1 cellular context compared by ENCODE assay signal in genomic region chr14:99593971-99594841, GRCh38.
TF ChIP-seq lines count a peak whose summit lies in the region.

No MANE protein-coding gene starts in this region.

TF ChIP-seq in HEK293, 187 proteins besides CTCF, POLR2A, EP300 and RAD21 (continued from another document):
- no peak for TF ChIP-seq KLF7 (tag by site-specific recombination; IDR thresholded peaks at IDR 0.05; ENCODE audit: borderline replicate concordance)
- TF ChIP-seq ZNF610 (tag by site-specific recombination; IDR thresholded peaks at IDR 0.05; ENCODE audit: borderline replicate concordance) = no peak
- TF ChIP-seq GLIS2 (tag by site-specific recombination; IDR thresholded peaks at IDR 0.05) = peak; percentile 27; the same call in 1 of the 2 replicates
- TF ChIP-seq ZNF426 (tag by site-specific recombination; IDR thresholded peaks at IDR 0.05) = no peak
- TF ChIP-seq ZNF501 (tag by site-specific recombination; IDR thresholded peaks at IDR 0.05) = no peak
- TF ChIP-seq ZBTB8A (tag by site-specific recombination; IDR thresholded peaks at IDR 0.05) = no peak
- no peak for TF ChIP-seq TCF7L2 (IDR thresholded peaks at IDR 0.05; ENCODE audit: borderline replicate concordance, low read depth, low read length)
- no peak for TF ChIP-seq ZBTB10 (tag by site-specific recombination; IDR thresholded peaks at IDR 0.05)
- no peak for TF ChIP-seq ZSCAN16 (tag by site-specific recombination; IDR thresholded peaks at IDR 0.05)
- TF ChIP-seq SP3 (tag by site-specific recombination; IDR thresholded peaks at IDR 0.05) = no peak
- no peak for TF ChIP-seq ZSCAN23 (tag by site-specific recombination; IDR thresholded peaks at IDR 0.05)
- TF ChIP-seq ZNF140 (tag by site-specific recombination; IDR thresholded peaks at IDR 0.05) = no peak
- peak; percentile 16; the same call in 1 of the 2 replicates for TF ChIP-seq GLIS1 (tag by site-specific recombination; IDR thresholded peaks at IDR 0.05)
